In genomic region chr4:48271626-48272025, GRCh38 we compare ENCODE assay signal across 26 cellular contexts. TPM values are rescaled to one million over a fixed set of nuclear protein-coding genes. Genes with fewer than 3 reads are reported as not detected.
DNase-seq lines count a peak whose midpoint lies in the region; ATAC-seq, FAIRE-seq and TF ChIP-seq lines count a peak whose summit lies in the region.
"Had no signal": no experiment of that assay in that cellular context is flagged by ENCODE, and none has a peak within 500 bp of the region (broad histone marks: within the 10 kb centered on the region; RNA-seq: fewer than 3 reads in every experiment).

No MANE protein-coding gene starts in this region.

- no TSS peak for BruUV-seq in K562 (replicated peaks; lab: Mats Ljungman, UMichigan)

- H3K9me3 Mint-ChIP-seq in activated CD4-positive, alpha-beta T cell treated with anti-CD3 and anti-CD28 coated beads, Interleukin-2, amount 10 ng/mL, durations not matched to agents 24 days and 14 days: peaks cover 7% of the 10 kb centered on the region
- H3K9me3 Mint-ChIP-seq: CD8-positive, alpha-beta T cell had no signal

- no peak for ATAC-seq in K562
- ATAC-seq: CD8-positive, alpha-beta T cell; Panc1 had no signal

- no peaks in the 10 kb centered on the region for H3K9me1 ChIP-seq in K562 (ENCODE audit: control insufficient read depth, insufficient read depth, low read length)

- H3K27ac ChIP-seq in KOPT-K1 (ENCODE audit: low read depth, low read length, poor library complexity, severe bottlenecking) (peak overlapping the region; percentile 56), K562 (ENCODE audit: extremely low read depth, low read depth, low read length) (no peak overlapping the region), WERI-Rb-1 (no peak overlapping the region)
- H3K27ac ChIP-seq: GM23248, RWPE1 had no signal

- POLR2A ChIA-PET in K562 (lab: Yijun Ruan, JAX): interaction anchor here (0.6 kb wide), 1 partner anchor 140 kb away, joined by 3 read pairs; no protein-coding TSS in a partner anchor

- no peak overlapping the region for H3K4me3 Mint-ChIP-seq in activated CD4-positive, alpha-beta T cell treated with anti-CD3 and anti-CD28 coated beads, Interleukin-2, amount 10 ng/mL, durations not matched to agents 24 days and 14 days

- intact Hi-C loops in activated CD4-positive, alpha-beta T cell treated with anti-CD3 and anti-CD28 coated beads, Interleukin-2, amount 10 ng/mL, durations not matched to agents 24 days and 14 days (cut with micrococcal nuclease): loop anchor here (10.0 kb wide), 1 partner anchor 357 kb away; the partner anchor contains the start of gene NFXL1
- intact Hi-C loops in K562 (cut with micrococcal nuclease): no loop called here

- in situ Hi-C loops in K562 (cut with MboI): loop anchor here (10.0 kb wide), 1 partner anchor 127 kb away; no protein-coding TSS in a partner anchor

- no peak overlapping the region for H3K27ac Mint-ChIP-seq in activated CD4-positive, alpha-beta T cell treated with anti-CD3 and anti-CD28 coated beads, Interleukin-2, amount 10 ng/mL, durations not matched to agents 24 days and 14 days

- TF ChIP-seq CTCF in K562 (IDR thresholded peaks at IDR 0.05 in 2 of 3, conservative IDR thresholded peaks at IDR 0.05 in 1 of 3; ENCODE audit: insufficient read depth in 2 of 3, low read depth in 1 of 3, low read length in 3 of 3) (no peak), WERI-Rb-1 (IDR thresholded peaks at IDR 0.05; ENCODE audit: low read depth, low read length) (no peak)

- H3K36me3 ChIP-seq in KOPT-K1 (ENCODE audit: insufficient read depth, low read length) (no peaks in the 10 kb centered on the region), K562 (ENCODE audit: control insufficient read depth, insufficient read depth, low read length) (peaks cover 4% of the 10 kb centered on the region; the same call in 2 of the 3 replicates), WERI-Rb-1 (no peaks in the 10 kb centered on the region; the same call in 1 of the 2 replicates)

- H3K27me3 ChIP-seq in K562 (ENCODE audit: control insufficient read depth in 2 of 2, insufficient read depth in 2 of 2, low read length in 2 of 2) (no peaks in the 10 kb centered on the region), WERI-Rb-1 (ENCODE audit: insufficient read depth, low read depth, severe bottlenecking) (no peaks in the 10 kb centered on the region)

- no peaks in the 10 kb centered on the region for H3K36me3 Mint-ChIP-seq in activated CD4-positive, alpha-beta T cell treated with anti-CD3 and anti-CD28 coated beads, Interleukin-2, amount 10 ng/mL, durations not matched to agents 24 days and 14 days (ENCODE audit: low read depth)

- FAIRE-seq in K562 (lab: Jason Lieb, UNC): no peak
- FAIRE-seq: A204.1, HTR-8/SVneo had no signal

- TF ChIP-seq EP300 in K562 (IDR thresholded peaks at IDR 0.05; ENCODE audit: low read length): no peak

- H3K4me1 ChIP-seq in K562 (replicated peaks in 1 of 2; ENCODE audit: control insufficient read depth in 2 of 2, insufficient read depth in 2 of 2, low read length in 2 of 2): peaks cover 14 to 32% of the 10 kb centered on the region in 2 experiments

- H3K9me3 ChIP-seq in KOPT-K1 (ENCODE audit: insufficient read depth, low read length, poor library complexity, severe bottlenecking) (no peaks in the 10 kb centered on the region), K562 (replicated peaks; ENCODE audit: control insufficient read depth, insufficient read depth, low read depth, low read length) (no peaks in the 10 kb centered on the region), WERI-Rb-1 (ENCODE audit: severe bottlenecking) (no peaks in the 10 kb centered on the region)
- H3K9me3 ChIP-seq: Caco-2 had no signal

- no peak overlapping the region for H3K9ac ChIP-seq in K562 (ENCODE audit: insufficient read depth in 1 of 2, low read depth in 2 of 2, low read length in 2 of 2)
- H3K9ac ChIP-seq: GM23248 had no signal

- whole genome bisulfite sequencing in K562 (ENCODE audit: insufficient coverage, low coverage, missing lambda C conversion rate): 96% methylated on average over 11 of the region's 11 CpGs

- TF ChIP-seq POLR2A in K562 (conservative IDR thresholded peaks at IDR 0.05): no peak

- H3K79me2 ChIP-seq in K562 (ENCODE audit: control insufficient read depth, insufficient read depth, low read length): peaks cover 39% of the 10 kb centered on the region

- CTCF ChIA-PET in K562 (lab: Yijun Ruan, JAX; ENCODE audit: low intra/inter-chr PET ratio): no interaction called here

- H3K4me3 ChIP-seq in K562 (no peak overlapping the region), WERI-Rb-1 (ENCODE audit: low read depth, low read length) (no peak overlapping the region)
- H3K4me3 ChIP-seq: GM23248 had no signal

- no peaks in the 10 kb centered on the region for H4K20me1 ChIP-seq in K562 (replicated peaks; ENCODE audit: control insufficient read depth, insufficient read depth, low read length)

- H3K4me1 Mint-ChIP-seq in activated CD4-positive, alpha-beta T cell treated with anti-CD3 and anti-CD28 coated beads, Interleukin-2, amount 10 ng/mL, durations not matched to agents 24 days and 14 days: peaks cover 26% of the 10 kb centered on the region

- no peak for TF ChIP-seq RAD21 in K562 (CRISPR knock-in tag; conservative IDR thresholded peaks at IDR 0.05 in 1 of 2, IDR thresholded peaks at IDR 0.05 in 1 of 2)

- H3K4me2 ChIP-seq in K562 (ENCODE audit: insufficient read depth, low read length): no peak overlapping the region

- peak; percentile 56 for DNase-seq in activated CD4-positive, alpha-beta T cell treated with anti-CD3 and anti-CD28 coated beads, Interleukin-2, amount 10 ng/mL, durations not matched to agents 24 days and 14 days
- DNase-seq in activated CD4-positive, alpha-beta T cell treated with anti-CD3 and anti-CD28 coated beads, Interleukin-2, amount 50 U/mL, for 1 hour: no peak
- DNase-seq in K562 (ENCODE audit: extremely low read depth in 1 of 4, low spot score in 3 of 4): no peak
- no peak for DNase-seq in DMS153 (lab: John Stamatoyannopoulos, UW)
- no peak for DNase-seq in activated CD8-positive, alpha-beta memory T cell treated with anti-CD3 and anti-CD28 coated beads, Interleukin-2, amount 50 U/mL, for 48 hours
- DNase-seq in WERI-Rb-1: no peak
- DNase-seq: C1 segment of cervical spinal cord; Caco-2; CD8-positive, alpha-beta T cell; DMS79; GF-D8; GM23248; H7; KBM-7; NCI-H1048; NCI-H1417; NCI-H1694; NCI-H2029 treated with DMSO at 0.1 percent for 48 hours; NCI-H446 treated with DMSO at 0.1 percent for 48 hours; NCI-H526; SHP77 had no signal

- H3K27me3 Mint-ChIP-seq in activated CD4-positive, alpha-beta T cell treated with anti-CD3 and anti-CD28 coated beads, Interleukin-2, amount 10 ng/mL, durations not matched to agents 24 days and 14 days: no peaks in the 10 kb centered on the region

- no peak overlapping the region for H2AFZ ChIP-seq in K562 (ENCODE audit: low read depth, low read length)
- H2AFZ ChIP-seq: GM23248 had no signal

TF ChIP-seq in K562, 482 proteins besides CTCF, POLR2A, EP300 and RAD21 (continues in another document):
- no peak for TF ChIP-seq ZNF274 (IDR thresholded peaks at IDR 0.05; ENCODE audit: borderline replicate concordance, low read depth, low read length)
- TF ChIP-seq, protein P1, sequence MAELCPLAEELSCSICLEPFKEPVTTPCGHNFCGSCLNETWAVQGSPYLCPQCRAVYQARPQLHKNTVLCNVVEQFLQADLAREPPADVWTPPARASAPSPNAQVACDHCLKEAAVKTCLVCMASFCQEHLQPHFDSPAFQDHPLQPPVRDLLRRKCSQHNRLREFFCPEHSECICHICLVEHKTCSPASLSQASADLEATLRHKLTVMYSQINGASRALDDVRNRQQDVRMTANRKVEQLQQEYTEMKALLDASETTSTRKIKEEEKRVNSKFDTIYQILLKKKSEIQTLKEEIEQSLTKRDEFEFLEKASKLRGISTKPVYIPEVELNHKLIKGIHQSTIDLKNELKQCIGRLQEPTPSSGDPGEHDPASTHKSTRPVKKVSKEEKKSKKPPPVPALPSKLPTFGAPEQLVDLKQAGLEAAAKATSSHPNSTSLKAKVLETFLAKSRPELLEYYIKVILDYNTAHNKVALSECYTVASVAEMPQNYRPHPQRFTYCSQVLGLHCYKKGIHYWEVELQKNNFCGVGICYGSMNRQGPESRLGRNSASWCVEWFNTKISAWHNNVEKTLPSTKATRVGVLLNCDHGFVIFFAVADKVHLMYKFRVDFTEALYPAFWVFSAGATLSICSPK (IDR thresholded peaks at IDR 0.05; ENCODE audit: borderline replicate concordance): no peak

RNA-seq across cellular contexts. Expression of gene TEC, which starts 2.0 kb away (rescaled TPM):
- 2.7 and 3.0 TPM in 2 replicates for total RNA-seq in activated CD4-positive, alpha-beta T cell treated with anti-CD3 and anti-CD28 coated beads, Interleukin-2, amount 10 ng/mL, durations not matched to agents 24 days and 14 days
- 12.7 and 33.0 TPM in 2 replicates for total RNA-seq in K562 (2011; cell fraction: chromatin; rRNA removed; ENCODE audit: low replicate concordance)
- total RNA-seq in K562 (2011; cell fraction: nucleolus; rRNA removed): 6.3 and 7.9 TPM in 2 replicates
- total RNA-seq in K562 (2011; cell fraction: nucleoplasm; rRNA removed): 11.6 and 13.3 TPM in 2 replicates
- total RNA-seq in K562 (2014; rRNA removed): 9.6 and 14.7 TPM in 2 replicates
- 10.2 and 11.4 TPM in 2 replicates for total RNA-seq in K562 (2014; rRNA removed; fragmentation: Illumina TruSeq; extraction: Trizol)
- total RNA-seq in K562 (2015; rRNA removed; fragmentation: Illumina TruSeq; extraction: Trizol): 12.5 and 13.0 TPM in 2 replicates
- total RNA-seq in K562 (2021): 6.8 and 8.0 TPM in 2 replicates
- 8.0 and 9.8 TPM in 2 replicates for polyA plus RNA-seq in K562 (2011; rRNA removed)
- 1.8 and 5.7 TPM in 2 replicates for polyA plus RNA-seq in K562 (2011; cell fraction: cytosol; rRNA removed)
- 10.2 and 21.9 TPM in 2 replicates for polyA plus RNA-seq in K562 (2011; cell fraction: nucleus; rRNA removed)
- 7.2 and 7.8 TPM in 2 replicates for polyA plus RNA-seq in K562 (2012)
- polyA plus RNA-seq in K562 (2014; fragmentation: Illumina TruSeq; extraction: Trizol): 7.4 and 8.8 TPM in 2 replicates
- polyA plus RNA-seq in K562 (2014; fragmentation: Nextera tagmentation; extraction: Ambion mirVana): 1 to 10 TPM; 5.3 to 8.2 TPM
- polyA plus RNA-seq in K562 (2014; rRNA removed): 6.8 and 10.6 TPM in 2 replicates
- polyA minus RNA-seq in K562 (2011; rRNA and poly(A)+ RNA removed): 15.1 and 25.1 TPM in 2 replicates
- polyA minus RNA-seq in K562 (2011; cell fraction: cytosol; rRNA and poly(A)+ RNA removed): 4.4 and 5.4 TPM in 2 replicates
- 11.6 and 30.9 TPM in 2 replicates for polyA minus RNA-seq in K562 (2011; cell fraction: nucleus; rRNA and poly(A)+ RNA removed)
- total RNA-seq: GM23248 had no signal
- polyA plus RNA-seq: GM23248 had no signal
